8 cellular contexts compared by ENCODE assay signal in genomic region chr1:54498383-54499096, GRCh38. TPM values are rescaled to one million over a fixed set of nuclear protein-coding genes. Genes with fewer than 3 reads are reported as not detected.
DNase-seq lines count a peak whose midpoint lies in the region; ATAC-seq lines count a peak whose summit lies in the region.

No MANE protein-coding gene starts in this region.

- H3K36me3 Mint-ChIP-seq in activated T-cell treated with anti-CD3 and anti-CD28 coated beads, Interleukin-2, amount 50 U/mL, for 4 hours (ENCODE audit: insufficient read depth): no peaks in the 10 kb centered on the region
- H3K36me3 Mint-ChIP-seq in activated T-helper 1 cell treated with anti-CD3 and anti-CD28 coated beads, Interleukin-12 subunit alpha, Interleukin-12 subunit beta, Interleukin-2, Interleukin-4 antibody, amounts not matched to agents 30 ng/mL and 10 ng/mL and 1 ng/mL, durations not matched to agents 14 hours and 24 hours and 36 hours (ENCODE audit: low read depth): no peaks in the 10 kb centered on the region
- H3K36me3 Mint-ChIP-seq in stimulated activated naive B cell treated with anti-CD40 and anti-IgM and Interleukin-4, amounts not matched to agents 10 μg/mL and 1 μg/mL and 100 μg/mL, for 72 hours: peaks cover 9 to 15% of the 10 kb centered on the region in 2 donors

- no peaks in the 10 kb centered on the region for H3K36me3 ChIP-seq in iPS-18a (ENCODE audit: control insufficient read depth, low read depth, low read length)

- H3K27ac ChIP-seq in iPS-18a (ENCODE audit: low read length): no peak overlapping the region
- H3K27ac ChIP-seq in substantia nigra (ENCODE audit: low read depth, low read length, poor library complexity, severe bottlenecking): no peak overlapping the region

- H3K4me3 Mint-ChIP-seq in activated T-cell treated with anti-CD3 and anti-CD28 coated beads, Interleukin-2, amount 50 U/mL, for 4 hours: peak overlapping the region; percentile 73
- peak overlapping the region; percentile 48 for H3K4me3 Mint-ChIP-seq in activated T-helper 1 cell treated with anti-CD3 and anti-CD28 coated beads, Interleukin-12 subunit alpha, Interleukin-12 subunit beta, Interleukin-2, Interleukin-4 antibody, amounts not matched to agents 30 ng/mL and 10 ng/mL and 1 ng/mL, durations not matched to agents 14 hours and 24 hours and 36 hours
- peak overlapping the region; percentile 51 to 74 for H3K4me3 Mint-ChIP-seq in stimulated activated naive B cell treated with anti-CD40 and anti-IgM and Interleukin-4, amounts not matched to agents 10 μg/mL and 1 μg/mL and 100 μg/mL, for 72 hours

- no peak for DNase-seq in activated T-cell treated with anti-CD3 and anti-CD28 coated beads, Interleukin-2, amount 50 U/mL, for 4 hours
- DNase-seq in activated T-cell treated with anti-CD3 and anti-CD28 coated beads, Interleukin-2, amount 50 U/mL, for 48 hours: no peak
- no peak for DNase-seq in activated T-helper 1 cell treated with anti-CD3 and anti-CD28 coated beads, Interleukin-12 subunit alpha, Interleukin-12 subunit beta, Interleukin-2, Interleukin-4 antibody, amounts not matched to agents 30 ng/mL and 10 ng/mL and 1 ng/mL, durations not matched to agents 14 hours and 24 hours and 36 hours (ENCODE audit: low spot score)
- no peak for DNase-seq in stimulated activated naive B cell treated with anti-CD40 and anti-IgM and Interleukin-4, amounts not matched to agents 10 μg/mL and 1 μg/mL and 100 μg/mL, for 72 hours
- no peak for DNase-seq in DMS79 (lab: John Stamatoyannopoulos, UW)
- DNase-seq in substantia nigra (lab: John Stamatoyannopoulos, UW): no peak

- H3K27me3 ChIP-seq in iPS-18a (ENCODE audit: control insufficient read depth, insufficient read depth, low read length): peaks cover 13% of the 10 kb centered on the region

- peaks cover 9% of the 10 kb centered on the region for H3K4me1 Mint-ChIP-seq in activated T-cell treated with anti-CD3 and anti-CD28 coated beads, Interleukin-2, amount 50 U/mL, for 4 hours (ENCODE audit: low read depth)
- H3K4me1 Mint-ChIP-seq in activated T-helper 1 cell treated with anti-CD3 and anti-CD28 coated beads, Interleukin-12 subunit alpha, Interleukin-12 subunit beta, Interleukin-2, Interleukin-4 antibody, amounts not matched to agents 30 ng/mL and 10 ng/mL and 1 ng/mL, durations not matched to agents 14 hours and 24 hours and 36 hours (ENCODE audit: low read depth): peaks cover 11% of the 10 kb centered on the region
- peaks cover 25 to 36% of the 10 kb centered on the region in 2 donors for H3K4me1 Mint-ChIP-seq in stimulated activated naive B cell treated with anti-CD40 and anti-IgM and Interleukin-4, amounts not matched to agents 10 μg/mL and 1 μg/mL and 100 μg/mL, for 72 hours

- ATAC-seq in activated T-cell treated with anti-CD3 and anti-CD28 coated beads, Interleukin-2, amount 50 U/mL, for 4 hours: no peak
- no peak for ATAC-seq in stimulated activated naive B cell treated with anti-CD40 and anti-IgM and Interleukin-4, amounts not matched to agents 10 μg/mL and 1 μg/mL and 100 μg/mL, for 72 hours (replicated peaks)
- no peak for ATAC-seq in HG03097 (IDR thresholded peaks at IDR 0.05; ENCODE audit: low FRiP score, unreplicated experiment)

- H3K27ac Mint-ChIP-seq in activated T-helper 1 cell treated with anti-CD3 and anti-CD28 coated beads, Interleukin-12 subunit alpha, Interleukin-12 subunit beta, Interleukin-2, Interleukin-4 antibody, amounts not matched to agents 30 ng/mL and 10 ng/mL and 1 ng/mL, durations not matched to agents 14 hours and 24 hours and 36 hours: no peak overlapping the region
- peak overlapping the region; percentile 25 for H3K27ac Mint-ChIP-seq in stimulated activated naive B cell treated with anti-CD40 and anti-IgM and Interleukin-4, amounts not matched to agents 10 μg/mL and 1 μg/mL and 100 μg/mL, for 72 hours

- H3K27me3 Mint-ChIP-seq in activated T-cell treated with anti-CD3 and anti-CD28 coated beads, Interleukin-2, amount 50 U/mL, for 4 hours (ENCODE audit: low read depth): peaks cover 53% of the 10 kb centered on the region
- H3K27me3 Mint-ChIP-seq in activated T-helper 1 cell treated with anti-CD3 and anti-CD28 coated beads, Interleukin-12 subunit alpha, Interleukin-12 subunit beta, Interleukin-2, Interleukin-4 antibody, amounts not matched to agents 30 ng/mL and 10 ng/mL and 1 ng/mL, durations not matched to agents 14 hours and 24 hours and 36 hours (ENCODE audit: insufficient read depth): peaks cover 58% of the 10 kb centered on the region
- peaks cover 37 to 42% of the 10 kb centered on the region in 2 donors for H3K27me3 Mint-ChIP-seq in stimulated activated naive B cell treated with anti-CD40 and anti-IgM and Interleukin-4, amounts not matched to agents 10 μg/mL and 1 μg/mL and 100 μg/mL, for 72 hours

- H3K4me3 ChIP-seq in iPS-18a (ENCODE audit: low read length): peak overlapping the region; percentile 41

- intact Hi-C loops in activated T-helper 1 cell treated with anti-CD3 and anti-CD28 coated beads, Interleukin-12 subunit alpha, Interleukin-12 subunit beta, Interleukin-2, Interleukin-4 antibody, amounts not matched to agents 30 ng/mL and 10 ng/mL and 1 ng/mL, durations not matched to agents 14 hours and 24 hours and 36 hours (cut with micrococcal nuclease): loop anchor here (5.0 kb wide), 1 partner anchor 314 kb away; no protein-coding TSS in a partner anchor

- H3K9ac ChIP-seq in iPS-18a (ENCODE audit: low read length): no peak overlapping the region

- no peaks in the 10 kb centered on the region for H3K9me3 Mint-ChIP-seq in activated T-cell treated with anti-CD3 and anti-CD28 coated beads, Interleukin-2, amount 50 U/mL, for 4 hours
- no peaks in the 10 kb centered on the region for H3K9me3 Mint-ChIP-seq in activated T-helper 1 cell treated with anti-CD3 and anti-CD28 coated beads, Interleukin-12 subunit alpha, Interleukin-12 subunit beta, Interleukin-2, Interleukin-4 antibody, amounts not matched to agents 30 ng/mL and 10 ng/mL and 1 ng/mL, durations not matched to agents 14 hours and 24 hours and 36 hours
- peaks cover 15 to 18% of the 10 kb centered on the region in 2 donors for H3K9me3 Mint-ChIP-seq in stimulated activated naive B cell treated with anti-CD40 and anti-IgM and Interleukin-4, amounts not matched to agents 10 μg/mL and 1 μg/mL and 100 μg/mL, for 72 hours

- peaks cover 11% of the 10 kb centered on the region for H3K4me1 ChIP-seq in iPS-18a (ENCODE audit: control insufficient read depth, low read depth, low read length)

- no peaks in the 10 kb centered on the region for H3K9me3 ChIP-seq in iPS-18a (ENCODE audit: control insufficient read depth, low read depth, low read length)

RNA-seq across cellular contexts. Expression of gene ACOT11, which starts 49.5 kb away (rescaled TPM):
- total RNA-seq in activated T-cell treated with anti-CD3 and anti-CD28 coated beads, Interleukin-2, amount 50 U/mL, for 4 hours: under 1 TPM; 0.25 to 0.35 (median 0.34) TPM
- 0.91 and 2.1 TPM in 2 replicates for total RNA-seq in activated T-helper 1 cell treated with anti-CD3 and anti-CD28 coated beads, Interleukin-12 subunit alpha, Interleukin-12 subunit beta, Interleukin-2, Interleukin-4 antibody, amounts not matched to agents 30 ng/mL and 10 ng/mL and 1 ng/mL, durations not matched to agents 14 hours and 24 hours and 36 hours
